8 cellular contexts compared by ENCODE assay signal in the genomic region with DNA sequence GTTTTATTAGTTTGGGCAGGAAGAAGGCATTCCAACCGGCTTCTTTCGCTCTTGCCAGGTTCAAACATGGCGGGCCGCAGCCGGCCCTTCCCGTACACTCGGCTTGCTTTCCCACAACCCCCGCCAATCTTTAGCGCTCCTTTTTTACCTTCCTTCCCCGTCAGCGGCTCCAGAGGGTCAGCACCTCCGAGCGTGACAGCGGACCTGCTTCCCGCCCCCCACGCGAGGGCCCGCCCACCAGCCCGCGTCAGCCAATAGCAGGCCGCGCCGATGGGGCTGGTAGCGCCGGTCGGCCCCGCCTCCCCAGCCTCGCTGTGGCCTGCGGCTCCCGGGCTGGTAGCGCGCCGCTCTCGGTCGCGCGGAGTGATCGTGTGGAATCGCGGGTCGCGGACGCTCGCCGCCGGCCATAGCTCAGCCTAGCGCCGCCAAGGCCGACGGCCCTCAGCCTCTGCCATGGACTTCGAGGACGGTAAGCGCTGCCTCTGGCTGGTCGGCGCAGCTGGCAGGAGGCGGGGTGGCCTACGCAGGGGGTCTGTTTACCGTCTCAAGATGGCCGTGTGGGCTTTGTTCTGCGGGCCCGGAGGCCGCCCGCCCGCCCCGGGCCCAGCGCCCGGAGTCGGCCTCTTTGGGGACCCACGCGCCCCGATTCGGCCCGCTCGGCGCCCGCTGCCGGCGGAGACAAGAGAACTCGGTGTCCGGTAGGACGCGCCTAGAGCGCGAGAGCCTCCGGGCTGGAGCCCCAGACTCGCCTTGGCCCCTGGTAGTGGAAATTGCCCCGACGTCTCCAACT. TPM values are rescaled to one million over a fixed set of nuclear protein-coding genes. Genes with fewer than 3 reads are reported as not detected.
DNase-seq lines count a peak whose midpoint lies in the region; ATAC-seq and TF ChIP-seq lines count a peak whose summit lies in the region.

ZNF326 (plus strand) TSS at position 306 of the 790 bp plus-strand sequence; CDS start at position 454, 148 bp downstream.

- peak within 1 kb of the TSS; percentile 72 for H2AFZ ChIP-seq in PC-3 (ENCODE audit: low read length)

- H3K27me3 Mint-ChIP-seq in IgD-negative memory B cell: peaks cover 4% of the 10 kb centered on the region

- H3K79me2 ChIP-seq in PC-3 (ENCODE audit: low read length): peaks cover 51% of the 10 kb centered on the region

- intact Hi-C loops in PC-3 (cut with micrococcal nuclease): loop anchor here (5.0 kb wide), 1 partner anchor 358 kb away; no protein-coding TSS in a partner anchor

- peak within 1 kb of the TSS; percentile 96 for H3K9ac ChIP-seq in PC-3 (ENCODE audit: low read length)
- H3K9ac ChIP-seq in mucosa of rectum (ENCODE audit: low read depth in 1 of 2, low read length in 2 of 2): peak within 1 kb of the TSS; percentile 94 to 95

- peak within 1 kb of the TSS; percentile 92 for H3K4me2 ChIP-seq in PC-3 (ENCODE audit: low read length)

- no TSS peak for BruUV-seq in PC-3 (replicated peaks; lab: Mats Ljungman, UMichigan)

- peaks cover 19 to 27% (median 26%) of the 10 kb centered on the region in 3 donors for H3K4me1 Mint-ChIP-seq in IgD-negative memory B cell

- no peaks in the 10 kb centered on the region for H3K36me3 Mint-ChIP-seq in IgD-negative memory B cell

- H3K27ac Mint-ChIP-seq in IgD-negative memory B cell: peak within 1 kb of the TSS; percentile 84 to 97 (median 91)

- peaks cover 20% of the 10 kb centered on the region; the same call in 1 of the 2 replicates for H3K36me3 ChIP-seq in PC-3 (ENCODE audit: low read depth, low read length)
- peaks cover 7 to 8% of the 10 kb centered on the region in 2 donors for H3K36me3 ChIP-seq in mucosa of rectum (ENCODE audit: control insufficient read depth in 2 of 2, insufficient read depth in 2 of 2, low read length in 2 of 2)

- peaks cover 44% of the 10 kb centered on the region for H4K20me1 ChIP-seq in PC-3 (ENCODE audit: low read length)

- peak within 1 kb of the TSS; percentile 93 to 100 (median 98) for H3K4me3 Mint-ChIP-seq in IgD-negative memory B cell

- no peaks in the 10 kb centered on the region for H3K27me3 ChIP-seq in PC-3 (ENCODE audit: low read length)
- no peaks in the 10 kb centered on the region for H3K27me3 ChIP-seq in mucosa of rectum (ENCODE audit: control insufficient read depth in 2 of 2, insufficient read depth in 2 of 2, low read length in 2 of 2)

- no peaks in the 10 kb centered on the region for H3K9me2 ChIP-seq in PC-3 (replicated peaks; ENCODE audit: low read length)

- H3K9me3 Mint-ChIP-seq in IgD-negative memory B cell: no peaks in the 10 kb centered on the region

- H3K4me1 ChIP-seq in PC-3 (ENCODE audit: insufficient read depth, low read length) (peaks cover 56% of the 10 kb centered on the region), mucosa of rectum (ENCODE audit: control insufficient read depth in 2 of 2, insufficient read depth in 2 of 2, low read length in 2 of 2) (peaks cover 30 to 46% of the 10 kb centered on the region in 2 donors)

- ATAC-seq in GM21529 (IDR thresholded peaks at IDR 0.05; ENCODE audit: unreplicated experiment) (peak; percentile 94), PC-3 (peak; percentile 94)

- DNase-seq in DMS153 (lab: John Stamatoyannopoulos, UW): peak; percentile 94
- DNase-seq in PC-3: peak; percentile 97
- peak; percentile 96 for DNase-seq in activated T-cell treated with anti-CD3 and anti-CD28 coated beads for 48 hours (ENCODE audit: low read depth)
- peak; percentile 97 to 98 for DNase-seq in erythroblast (lab: John Stamatoyannopoulos, UW)
- peak; percentile 98 for DNase-seq in stimulated activated CD8-positive, alpha-beta memory T cell treated with anti-CD3 and anti-CD28 coated beads, Interleukin-4, amount 100 ng/mL, for 48 hours

- TF ChIP-seq CTCF in PC-3 (conservative IDR thresholded peaks at IDR 0.05; ENCODE audit: low read depth, low read length): peak; percentile 21; the same call in 1 of the 2 replicates

- no peaks in the 10 kb centered on the region for H3F3A ChIP-seq in PC-3 (ENCODE audit: low read length, unreplicated experiment)

- POLR2A ChIA-PET in PC-3 (lab: Charles Lee; ENCODE audit: unreplicated experiment): no interaction called here

- peak within 1 kb of the TSS; percentile 73 for H3K4me3 ChIP-seq in PC-3 (ENCODE audit: low read length)
- peak within 1 kb of the TSS; percentile 92 to 97 for H3K4me3 ChIP-seq in mucosa of rectum (ENCODE audit: low read length in 2 of 2)

- H3K9me3 ChIP-seq in PC-3 (ENCODE audit: low read length) (no peaks in the 10 kb centered on the region), mucosa of rectum (ENCODE audit: control insufficient read depth in 2 of 2, low read length in 2 of 2) (no peaks in the 10 kb centered on the region)

- H3K27ac ChIP-seq in PC-3 (ENCODE audit: low read length) (peak within 1 kb of the TSS; percentile 72), mucosa of rectum (ENCODE audit: low read depth in 2 of 2, low read length in 2 of 2) (peak within 1 kb of the TSS; percentile 97 to 100)

- CTCF ChIA-PET in PC-3 (lab: Charles Lee): no interaction called here

- peak; percentile 97 for TF ChIP-seq POLR2A in erythroblast (IDR thresholded peaks at IDR 0.05; ENCODE audit: low read length)

RNA-seq across cellular contexts. Expression of gene ZNF326, which starts in this region (rescaled TPM):
- polyA plus RNA-seq in IgD-negative memory B cell: 10.5 TPM
- total RNA-seq in PC-3 (2014; rRNA removed): 7.2 and 12.7 TPM in 2 replicates

Comparison
In these comparisons a context has a peak if more than half of its experiments do, and no peak if none do; other contexts are left out.
1. Peak in every context shown above with its lines: DNase-seq, ATAC-seq, H3K4me3 ChIP-seq and H3K27ac ChIP-seq.